13 cellular contexts compared by ENCODE assay signal in genomic region chr12:105721051-105721825, GRCh38.
DNase-seq lines count a peak whose midpoint lies in the region; ATAC-seq, FAIRE-seq and TF ChIP-seq lines count a peak whose summit lies in the region.
"Had no signal": no experiment of that assay in that cellular context is flagged by ENCODE, and none has a peak within 500 bp of the region (broad histone marks: within the 10 kb centered on the region; RNA-seq: fewer than 3 reads in every experiment).

No MANE protein-coding gene starts in this region.

- H3K9me3 Mint-ChIP-seq in activated CD4-positive, alpha-beta memory T cell treated with anti-CD3 and anti-CD28 coated beads, Interleukin-2, amount 10 ng/mL, durations not matched to agents 7 days and 5 days: no peaks in the 10 kb centered on the region
- no peaks in the 10 kb centered on the region for H3K9me3 Mint-ChIP-seq in activated T-helper 1 cell treated with anti-CD3 and anti-CD28 coated beads, Interleukin-12 subunit alpha, Interleukin-12 subunit beta, Interleukin-2, Interleukin-4 antibody, amounts not matched to agents 30 ng/mL and 10 ng/mL and 1 ng/mL, durations not matched to agents 14 hours and 24 hours and 36 hours
- H3K9me3 Mint-ChIP-seq: activated B cell treated with CpG ODN at 0.5 μM for 24 hours had no signal

- no peak overlapping the region for H3K27ac Mint-ChIP-seq in activated CD4-positive, alpha-beta memory T cell treated with anti-CD3 and anti-CD28 coated beads, Interleukin-2, amount 10 ng/mL, durations not matched to agents 7 days and 5 days
- no peak overlapping the region for H3K27ac Mint-ChIP-seq in activated T-helper 1 cell treated with anti-CD3 and anti-CD28 coated beads, Interleukin-12 subunit alpha, Interleukin-12 subunit beta, Interleukin-2, Interleukin-4 antibody, amounts not matched to agents 30 ng/mL and 10 ng/mL and 1 ng/mL, durations not matched to agents 14 hours and 24 hours and 36 hours
- H3K27ac Mint-ChIP-seq: activated B cell treated with CpG ODN at 0.5 μM for 24 hours; activated naive CD8-positive, alpha-beta T cell had no signal

- TF ChIP-seq CTCF in astrocyte of the cerebellum (IDR thresholded peaks at IDR 0.05; ENCODE audit: low read depth, low read length, missing control alignments): no peak

- H3K4me3 Mint-ChIP-seq in activated CD4-positive, alpha-beta memory T cell treated with anti-CD3 and anti-CD28 coated beads, Interleukin-2, amount 10 ng/mL, durations not matched to agents 7 days and 5 days: no peak overlapping the region
- no peak overlapping the region for H3K4me3 Mint-ChIP-seq in activated T-helper 1 cell treated with anti-CD3 and anti-CD28 coated beads, Interleukin-12 subunit alpha, Interleukin-12 subunit beta, Interleukin-2, Interleukin-4 antibody, amounts not matched to agents 30 ng/mL and 10 ng/mL and 1 ng/mL, durations not matched to agents 14 hours and 24 hours and 36 hours
- H3K4me3 Mint-ChIP-seq: activated B cell treated with CpG ODN at 0.5 μM for 24 hours; activated naive CD8-positive, alpha-beta T cell had no signal

- peak; percentile 84 for ATAC-seq in GM18517 (IDR thresholded peaks at IDR 0.05; ENCODE audit: unreplicated experiment)
- peak; percentile 46 for ATAC-seq in GM21825 (IDR thresholded peaks at IDR 0.05; ENCODE audit: unreplicated experiment)
- ATAC-seq in HG03575 (IDR thresholded peaks at IDR 0.05; ENCODE audit: extremely low read depth, insufficient number of reproducible peaks, low FRiP score, unreplicated experiment): peak; percentile 53

- in situ Hi-C loops in astrocyte of the cerebellum (cut with HindIII; ENCODE audit: low sequenced_read_pairs): no loop called here

- POLR2A ChIA-PET in activated CD4-positive, alpha-beta memory T cell treated with anti-CD3 and anti-CD28 coated beads, Interleukin-2, amount 10 ng/mL, durations not matched to agents 7 days and 5 days (lab: Charles Lee): no interaction called here

- no peak for FAIRE-seq in urothelium cell line (lab: Jason Lieb, UNC)

- H3K4me1 Mint-ChIP-seq in activated CD4-positive, alpha-beta memory T cell treated with anti-CD3 and anti-CD28 coated beads, Interleukin-2, amount 10 ng/mL, durations not matched to agents 7 days and 5 days: no peaks in the 10 kb centered on the region
- H3K4me1 Mint-ChIP-seq in activated T-helper 1 cell treated with anti-CD3 and anti-CD28 coated beads, Interleukin-12 subunit alpha, Interleukin-12 subunit beta, Interleukin-2, Interleukin-4 antibody, amounts not matched to agents 30 ng/mL and 10 ng/mL and 1 ng/mL, durations not matched to agents 14 hours and 24 hours and 36 hours (ENCODE audit: low read depth): no peaks in the 10 kb centered on the region
- H3K4me1 Mint-ChIP-seq: activated B cell treated with CpG ODN at 0.5 μM for 24 hours had no signal

- H3K4me3 ChIP-seq in astrocyte of the cerebellum (ENCODE audit: low read depth, low read length): no peak overlapping the region

- peaks cover 9% of the 10 kb centered on the region for H3K27me3 Mint-ChIP-seq in activated CD4-positive, alpha-beta memory T cell treated with anti-CD3 and anti-CD28 coated beads, Interleukin-2, amount 10 ng/mL, durations not matched to agents 7 days and 5 days
- H3K27me3 Mint-ChIP-seq in activated T-helper 1 cell treated with anti-CD3 and anti-CD28 coated beads, Interleukin-12 subunit alpha, Interleukin-12 subunit beta, Interleukin-2, Interleukin-4 antibody, amounts not matched to agents 30 ng/mL and 10 ng/mL and 1 ng/mL, durations not matched to agents 14 hours and 24 hours and 36 hours (ENCODE audit: insufficient read depth): peaks cover 2% of the 10 kb centered on the region

- DNase-seq in astrocyte of the cerebellum (ENCODE audit: low read depth) (peak; percentile 80), urothelium cell line (ENCODE audit: low spot score) (no peak), HK-2 (ENCODE audit: unreplicated experiment) (no peak)
- no peak for DNase-seq in activated CD4-positive, alpha-beta memory T cell treated with anti-CD3 and anti-CD28 coated beads, Interleukin-2, amount 10 ng/mL, durations not matched to agents 7 days and 5 days
- DNase-seq in activated T-helper 1 cell treated with anti-CD3 and anti-CD28 coated beads, Interleukin-12 subunit alpha, Interleukin-12 subunit beta, Interleukin-2, Interleukin-4 antibody, amounts not matched to agents 30 ng/mL and 10 ng/mL and 1 ng/mL, durations not matched to agents 14 hours and 24 hours and 36 hours (ENCODE audit: low spot score): no peak
- DNase-seq: activated B cell treated with CpG ODN at 0.5 μM for 24 hours; NCI-H1930; stimulated activated CD4-positive, alpha-beta T cell treated with anti-CD3 and anti-CD28 coated beads, Interleukin-1b, Interleukin-23, amount 100 ng/mL, for 48 hours; trophoblast cell had no signal

- intact Hi-C loops in activated T-helper 1 cell treated with anti-CD3 and anti-CD28 coated beads, Interleukin-12 subunit alpha, Interleukin-12 subunit beta, Interleukin-2, Interleukin-4 antibody, amounts not matched to agents 30 ng/mL and 10 ng/mL and 1 ng/mL, durations not matched to agents 14 hours and 24 hours and 36 hours (cut with micrococcal nuclease): no loop called here

- no peaks in the 10 kb centered on the region for H3K36me3 Mint-ChIP-seq in activated CD4-positive, alpha-beta memory T cell treated with anti-CD3 and anti-CD28 coated beads, Interleukin-2, amount 10 ng/mL, durations not matched to agents 7 days and 5 days (ENCODE audit: low read depth)
- H3K36me3 Mint-ChIP-seq in activated T-helper 1 cell treated with anti-CD3 and anti-CD28 coated beads, Interleukin-12 subunit alpha, Interleukin-12 subunit beta, Interleukin-2, Interleukin-4 antibody, amounts not matched to agents 30 ng/mL and 10 ng/mL and 1 ng/mL, durations not matched to agents 14 hours and 24 hours and 36 hours (ENCODE audit: low read depth): no peaks in the 10 kb centered on the region
- H3K36me3 Mint-ChIP-seq: activated naive CD8-positive, alpha-beta T cell had no signal

- CTCF ChIA-PET in activated CD4-positive, alpha-beta memory T cell treated with anti-CD3 and anti-CD28 coated beads, Interleukin-2, amount 10 ng/mL, durations not matched to agents 7 days and 5 days (lab: Charles Lee): interaction anchor here (1.0 kb wide), 1 partner anchor 16 kb away, joined by 3 read pairs; no protein-coding TSS in a partner anchor
